In the genomic region with DNA sequence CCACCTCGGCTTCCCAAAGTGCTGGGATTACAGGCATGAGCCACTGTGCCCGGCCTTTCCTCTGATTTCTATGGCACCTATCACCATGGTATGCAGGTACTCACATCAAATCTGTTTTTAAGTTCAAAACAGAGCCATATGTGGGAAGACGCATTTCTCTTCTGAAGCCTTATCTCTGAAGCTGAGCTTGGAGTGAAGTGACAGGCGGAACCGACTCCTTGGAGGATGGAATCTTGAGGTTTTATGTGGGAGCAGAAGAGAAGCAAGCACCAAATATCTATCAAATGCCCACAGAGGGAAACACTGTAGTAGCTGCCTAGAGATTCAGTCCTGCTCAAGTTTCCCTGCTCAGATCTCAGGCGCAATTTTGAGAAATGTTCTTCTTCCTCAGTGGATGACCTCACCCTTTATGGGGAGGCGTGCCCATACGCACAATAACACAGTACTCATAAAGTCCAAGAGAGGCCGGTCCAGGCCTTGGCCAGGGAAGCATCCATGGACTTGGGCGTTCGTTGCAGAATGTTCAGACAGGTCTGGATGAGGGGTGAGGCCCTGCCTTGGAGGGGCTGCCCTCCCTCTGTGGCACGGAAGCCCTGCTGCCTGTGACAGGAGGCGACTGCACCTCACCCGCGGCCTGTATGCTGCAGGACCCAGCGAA, we compare ENCODE assay signal across 19 cellular contexts.
DNase-seq lines count a peak whose midpoint lies in the region; ATAC-seq and TF ChIP-seq lines count a peak whose summit lies in the region.
"Had no signal": no experiment of that assay in that cellular context is flagged by ENCODE, and none has a peak within 500 bp of the region (broad histone marks: within the 10 kb centered on the region; RNA-seq: fewer than 3 reads in every experiment).

No MANE protein-coding gene starts in this region.

- 93 to 94% (median 93%) methylated on average over 16 of the region's 16 CpGs for WGBS in ovary, 3 donors

- TF ChIP-seq POLR2A in ovary (IDR thresholded peaks at IDR 0.05), result no peak

- no peaks in the 10 kb centered on the region for H3K4me1 ChIP-seq in ovary (ENCODE audit: insufficient read depth)
- H3K4me1 ChIP-seq: foreskin keratinocyte had no signal

- ATAC-seq in left cardiac atrium, result peak; percentile 20 to 73
- ATAC-seq in HG02981 (IDR thresholded peaks at IDR 0.05; ENCODE audit: unreplicated experiment), result no peak

- H3K36me3 ChIP-seq in ovary, result no peaks in the 10 kb centered on the region

- TF ChIP-seq EP300 in ovary (IDR thresholded peaks at IDR 0.05), result no peak

- TF ChIP-seq CTCF in foreskin fibroblast (IDR thresholded peaks at IDR 0.05; ENCODE audit: low read depth, low read length), result no peak
- TF ChIP-seq CTCF in ovary (IDR thresholded peaks at IDR 0.05), result no peak

- H3K27me3 ChIP-seq in ovary, result no peaks in the 10 kb centered on the region
- H3K27me3 ChIP-seq: foreskin keratinocyte had no signal

- no peak overlapping the region for H3K4me3 ChIP-seq in foreskin fibroblast (ENCODE audit: low read depth in 1 of 2, low read length in 2 of 2)
- peak overlapping the region; percentile 46 for H3K4me3 ChIP-seq in ovary

- intact Hi-C loops in left cardiac atrium (cut with DNase I), result no loop called here
- intact Hi-C loops in cardiac septum (cut with DNase I), result loop anchor here (5.0 kb wide), 1 partner anchor 207 kb away; no protein-coding TSS in a partner anchor
- intact Hi-C loops in ovary (cut with DNase I), result loop anchor here in 3 of 4 donors (5.0 to 10.0 kb wide), 5 partner anchors 60 to 220 kb away; a partner anchor contains a TSS

- H3K9me3 ChIP-seq in ovary, result no peaks in the 10 kb centered on the region

- DNase-seq in left cardiac atrium (no peak), cardiac septum (ENCODE audit: low spot score) (no peak), foreskin fibroblast (peak; percentile 7 to 28), ovary (no peak), GDM1 (lab: John Stamatoyannopoulos, UW) (no peak), NCI-H187 treated with DMSO at 0.1 percent for 48 hours (lab: John Stamatoyannopoulos, UW) (no peak)
- no peak for DNase-seq in activated CD4-positive, alpha-beta T cell treated with anti-CD3 and anti-CD28 coated beads, Interleukin-2, amount 50 U/mL, for 1 hour
- DNase-seq: activated CD4-positive, alpha-beta T cell treated with anti-CD3 and anti-CD28 coated beads for 36 hours; amniotic stem cell; cerebellar nuclear complex; DMS153; endodermal cell; foreskin keratinocyte; kidney glomerular epithelial cell; NCI-H69; stimulated activated CD8-positive, alpha-beta memory T cell treated with anti-CD3 and anti-CD28 coated beads, Interleukin-4, amount 100 ng/mL, for 48 hours; T-helper 9 cell had no signal

- H3K27ac ChIP-seq in ovary, result no peak overlapping the region
- H3K27ac ChIP-seq: foreskin keratinocyte, SK-N-MC had no signal

Comparison
In these comparisons a context has a peak if more than half of its experiments do, and no peak if none do; other contexts are left out.
1. intact Hi-C loops: an anchor here in cardiac septum (5.0 kb wide) and ovary (5.0 to 10.0 kb wide); none called in left cardiac atrium.
2. DNase-seq: peak in foreskin fibroblast (2 of 2); none in left cardiac atrium (single experiment), cardiac septum (single experiment), ovary (0 of 5), GDM1 (single experiment), NCI-H187 treated with DMSO at 0.1 percent for 48 hours (single experiment) and activated CD4-positive, alpha-beta T cell treated with anti-CD3 and anti-CD28 coated beads, Interleukin-2, amount 50 U/mL, for 1 hour (single experiment).